ENCODE assay signal across 8 cellular contexts in genomic region chr21:29073222-29074006, GRCh38. TPM values are rescaled to one million over a fixed set of nuclear protein-coding genes. Genes with fewer than 3 reads are reported as not detected.
DNase-seq lines count a peak whose midpoint lies in the region; ATAC-seq and TF ChIP-seq lines count a peak whose summit lies in the region.

Gene CCT8 (minus strand): TSS chr21:29073648. CDS start chr21:29073590, 58 bp downstream.

- DNase-seq in CMK (ENCODE audit: low read depth) (peak; percentile 100), GM20000 (ENCODE audit: low spot score) (peak; percentile 93), HT-29 (ENCODE audit: low spot score) (peak; percentile 96), NOMO-1 (lab: John Stamatoyannopoulos, UW; ENCODE audit: unreplicated experiment in 2 of 2) (peak; percentile 99), lung (ENCODE audit: low spot score) (peak; percentile 99)
- DNase-seq in effector CD8-positive, alpha-beta T cell (lab: John Stamatoyannopoulos, UW) = peak; percentile 97
- peak; percentile 93 to 99 (median 97) for DNase-seq in stimulated activated CD4-positive, alpha-beta T cell treated with anti-CD3 and anti-CD28 coated beads, TNF-alpha, amount 100 ng/mL, for 4 hours (ENCODE audit: low read depth in 3 of 3)

- WGBS in lung, 2 donors = 0% methylated on average over 57 to 62 of the region's 62 CpGs

- peaks cover 3 to 11% of the 10 kb centered on the region in 2 donors for H3K4me1 ChIP-seq in lung (ENCODE audit: control insufficient read depth in 2 of 2, insufficient read depth in 2 of 2, low read length in 2 of 2)

- H3K27ac ChIP-seq in lung (ENCODE audit: low read depth in 1 of 2, low read length in 1 of 2) = peak within 1 kb of the TSS; percentile 89 to 94

- POLR2A ChIA-PET in activated CD8-positive, alpha-beta memory T cell treated with anti-CD3 and anti-CD28 coated beads for 36 hours (lab: Charles Lee) = interaction anchor here (0.6 to 1.2 kb wide), 9 partner anchors 9 to 237 kb away, joined by 3 to 11 read pairs (median 3); partner anchors contain the start of genes LTN1, RWDD2B and USP16

- peak; percentile 97 for ATAC-seq in lung (ENCODE audit: insufficient read depth, low FRiP score)

- H3K36me3 ChIP-seq in lung (ENCODE audit: control insufficient read depth in 2 of 2, insufficient read depth in 2 of 2, low read length in 2 of 2) = peaks cover 2 to 4% of the 10 kb centered on the region in 2 donors

- H3K4me3 ChIP-seq in lung = peak within 1 kb of the TSS; percentile 58

- no peaks in the 10 kb centered on the region for H3K27me3 ChIP-seq in lung (ENCODE audit: control insufficient read depth, insufficient read depth)

- no peaks in the 10 kb centered on the region for H3K9me3 ChIP-seq in lung (ENCODE audit: control insufficient read depth in 2 of 2, insufficient read depth in 1 of 2, low read length in 1 of 2)

- CTCF ChIA-PET in activated CD8-positive, alpha-beta memory T cell treated with anti-CD3 and anti-CD28 coated beads for 36 hours (lab: Charles Lee) = no interaction called here

- TF ChIP-seq CTCF in GM20000 (IDR thresholded peaks at IDR 0.05; ENCODE audit: extremely low read depth, missing control alignments) (no peak), lung (IDR thresholded peaks at IDR 0.05; ENCODE audit: control extremely low read depth, extremely low read depth) (no peak)

RNA-seq across cellular contexts. Expression of gene CCT8, which starts in this region (rescaled TPM):
- total RNA-seq in HT-29 (2014; rRNA removed; shearing (Covaris generic)) = 71.3 and 82.8 TPM in 2 replicates
- 100 to 1,000 TPM; 422 to 447 TPM for total RNA-seq in activated CD8-positive, alpha-beta memory T cell treated with anti-CD3 and anti-CD28 coated beads for 36 hours
- 100 to 1,000 TPM; 112 to 131 TPM for total RNA-seq in lung
- polyA plus RNA-seq in lung = 100 to 1,000 TPM; 124 to 130 TPM

Comparison
In these comparisons a context has a peak if more than half of its experiments do, and no peak if none do; other contexts are left out.
1. Peak in every context shown above with its lines: DNase-seq, ATAC-seq, H3K4me3 ChIP-seq and H3K27ac ChIP-seq.